25 cellular contexts compared by ENCODE assay signal in genomic region chr10:97509120-97509670, GRCh38.
"Had no signal": no experiment of that assay in that cellular context is flagged by ENCODE, and none has a peak within 500 bp of the region (broad histone marks: within the 10 kb centered on the region; RNA-seq: fewer than 3 reads in every experiment).

No MANE protein-coding gene starts in this region.

- H3K27ac Mint-ChIP-seq: activated CD4-positive, alpha-beta T cell treated with anti-CD3 and anti-CD28 coated beads for 36 hours; activated CD8-positive, alpha-beta T cell treated with anti-CD3 and anti-CD28 coated beads, Interleukin-2, amount 10 ng/mL, durations not matched to agents 7 days and 5 days; activated naive CD4-positive, alpha-beta T cell treated with anti-CD3 and anti-CD28 coated beads for 36 hours; activated naive CD8-positive, alpha-beta T cell had no signal

- H3K27ac ChIP-seq: SK-N-MC, VCaP had no signal

- H3K4me1 Mint-ChIP-seq: central memory CD8-positive, alpha-beta T cell had no signal

- H3K36me3 Mint-ChIP-seq: activated naive CD8-positive, alpha-beta T cell; brain had no signal

- H3K27me3 Mint-ChIP-seq: activated naive CD8-positive, alpha-beta T cell had no signal

- FAIRE-seq: astrocyte had no signal

- H3K4me3 ChIP-seq: MG63, SK-N-MC had no signal

- H3K4me3 Mint-ChIP-seq: activated CD4-positive, alpha-beta T cell treated with anti-CD3 and anti-CD28 coated beads for 36 hours; activated CD8-positive, alpha-beta T cell treated with anti-CD3 and anti-CD28 coated beads, Interleukin-2, amount 10 ng/mL, durations not matched to agents 7 days and 5 days; activated naive CD4-positive, alpha-beta T cell treated with anti-CD3 and anti-CD28 coated beads for 36 hours; activated naive CD8-positive, alpha-beta T cell; brain; central memory CD8-positive, alpha-beta T cell had no signal

- H3K9me3 ChIP-seq: MG63 had no signal

- H3K27me3 ChIP-seq: MG63 had no signal

- DNase-seq: activated CD4-positive, alpha-beta T cell treated with anti-CD3 and anti-CD28 coated beads for 36 hours; activated CD4-positive, alpha-beta T cell treated with anti-CD3 and anti-CD28 coated beads, Interleukin-2, amount 50 U/mL, for 1 hour; activated CD8-positive, alpha-beta memory T cell treated with anti-CD3 and anti-CD28 coated beads, Interleukin-2, amount 50 U/mL, for 48 hours; activated CD8-positive, alpha-beta T cell treated with anti-CD3 and anti-CD28 coated beads, Interleukin-2, amount 10 ng/mL, durations not matched to agents 7 days and 5 days; activated gamma-delta T cell; activated naive CD4-positive, alpha-beta T cell treated with anti-CD3 and anti-CD28 coated beads for 36 hours; activated T-cell treated with anti-CD3 and anti-CD28 coated beads, Interleukin-2, amount 50 U/mL, for 1 hour; NCI-H1105 treated with DMSO at 0.1 percent for 48 hours; NCI-H1436 treated with DMSO at 0.1 percent for 48 hours; NCI-H187; NCI-H2081; NCI-H510A treated with DMSO at 0.1 percent for 48 hours; NCI-H69; NK-92 treated with Interleukin-12 subunit alpha and Interleukin-12 subunit beta, amount 100 ng/mL, for 24 hours; OCI-M1; RPMI8226; T-helper 1 cell had no signal

- H3K36me3 ChIP-seq: MG63 had no signal

- ATAC-seq: activated CD4-positive, alpha-beta T cell treated with anti-CD3 and anti-CD28 coated beads for 36 hours; activated CD8-positive, alpha-beta T cell treated with anti-CD3 and anti-CD28 coated beads, Interleukin-2, amount 10 ng/mL, durations not matched to agents 7 days and 5 days; Right ventricle myocardium inferior had no signal

- H3K9me3 Mint-ChIP-seq: activated naive CD4-positive, alpha-beta T cell treated with anti-CD3 and anti-CD28 coated beads for 36 hours; brain; central memory CD8-positive, alpha-beta T cell had no signal
